ENCODE assay signal across 8 cellular contexts in genomic region chr17:57084802-57085447, GRCh38. TPM values are rescaled to one million over a fixed set of nuclear protein-coding genes. Genes with fewer than 3 reads are reported as not detected.
DNase-seq lines count a peak whose midpoint lies in the region; ATAC-seq, FAIRE-seq and TF ChIP-seq lines count a peak whose summit lies in the region.

AKAP1 (plus strand) TSS chr17:57085246; CDS start chr17:57105465, 20,219 bp downstream.

- peak within 1 kb of the TSS; percentile 15 for H4K91ac ChIP-seq in H1 (replicated peaks; ENCODE audit: insufficient read length, low read length)

- intact Hi-C loops in Calu3 (cut with micrococcal nuclease; ENCODE audit: unreplicated experiment): no loop called here

- H3K27ac Mint-ChIP-seq in Calu3 (ENCODE audit: unreplicated experiment): peak within 1 kb of the TSS; percentile 86

- ATAC-seq in GM21390 (IDR thresholded peaks at IDR 0.05; ENCODE audit: unreplicated experiment): peak; percentile 81

- H3K36me3 ChIP-seq in H1 (ENCODE audit: control insufficient read depth in 2 of 4, insufficient read depth in 4 of 4, low read length in 3 of 4): no peaks in the 10 kb centered on the region; a peak in 1 of 8 replicates
- no peaks in the 10 kb centered on the region for H3K36me3 ChIP-seq in mesendoderm (ENCODE audit: control insufficient read depth, insufficient read depth, low read length)

- POLR2A ChIA-PET in H1 (lab: Charles Lee; ENCODE audit: partially characterized antibody): interaction anchor here (0.8 to 2.5 kb wide), 17 partner anchors 9 to 106 kb away, joined by 3 to 21 read pairs (median 4); no protein-coding TSS in a partner anchor

- peak within 1 kb of the TSS; percentile 86 to 88 for H3K4me2 ChIP-seq in H1 (ENCODE audit: insufficient read depth in 1 of 2, low read depth in 2 of 2, low read length in 2 of 2)
- peak within 1 kb of the TSS; percentile 89 for H3K4me2 ChIP-seq in mesendoderm (ENCODE audit: low read length)

- H3K4me3 ChIP-seq in H1 (ENCODE audit: extremely low read depth in 1 of 4, insufficient read depth in 2 of 4, low read depth in 3 of 4, low read length in 4 of 4) (peak within 1 kb of the TSS; percentile 68 to 86 (median 84)), mesendoderm (ENCODE audit: low read length) (peak within 1 kb of the TSS; percentile 92)

- peak; percentile 33 to 83 for TF ChIP-seq POLR2A in H1 (IDR thresholded peaks at IDR 0.05; ENCODE audit: control extremely low read depth in 1 of 2, low read depth in 2 of 2, low read length in 2 of 2)

- H3K4ac ChIP-seq in H1 (replicated peaks; ENCODE audit: insufficient read length, low read depth, low read length) (peak within 1 kb of the TSS; percentile 57), mesendoderm (ENCODE audit: low read depth, low read length) (peak within 1 kb of the TSS; percentile 22)

- H3K14ac ChIP-seq in H1 (ENCODE audit: insufficient read length): no peak within 1 kb of the TSS

- H3K4me1 ChIP-seq in H1 (replicated peaks in 1 of 4; ENCODE audit: control insufficient read depth in 3 of 4, insufficient read depth in 4 of 4, low read length in 3 of 4) (peaks cover 5 to 21% (median 15%) of the 10 kb centered on the region in 4 experiments; a peak in 6 of 7 replicates), mesendoderm (ENCODE audit: control insufficient read depth, low read depth, low read length) (peaks cover 7% of the 10 kb centered on the region)

- peaks cover 25% of the 10 kb centered on the region for H3K36me3 Mint-ChIP-seq in Calu3 (ENCODE audit: insufficient read depth, unreplicated experiment)

- H3K79me2 ChIP-seq in H1 (ENCODE audit: control insufficient read depth in 1 of 2, insufficient read depth in 2 of 2, low read length in 2 of 2) (peaks cover 29 to 44% of the 10 kb centered on the region in 2 experiments), mesendoderm (ENCODE audit: control insufficient read depth, insufficient read depth, low read length) (peaks cover 33% of the 10 kb centered on the region)

- no peaks in the 10 kb centered on the region for H3K9me3 ChIP-seq in H1 (ENCODE audit: insufficient read depth in 2 of 2, low read depth in 1 of 2, low read length in 1 of 2)

- H2BK15ac ChIP-seq in H1 (ENCODE audit: low read length) (no peak within 1 kb of the TSS), mesendoderm (replicated peaks; ENCODE audit: low read depth) (no peak within 1 kb of the TSS)

- H4K20me1 ChIP-seq in H1 (replicated peaks in 1 of 2; ENCODE audit: control insufficient read depth in 1 of 2, insufficient read depth in 2 of 2, low read length in 2 of 2): peaks cover 16 to 24% of the 10 kb centered on the region in 2 experiments

- DNase-seq in Calu3 (peak; percentile 95), HUDEP-2 (lab: John Stamatoyannopoulos, UW; ENCODE audit: unreplicated experiment in 76 of 76) (peak; percentile 24 to 96 (median 89)), NOMO-1 treated with dmso at 0.1 percent for 144 hours (lab: John Stamatoyannopoulos, UW; ENCODE audit: unreplicated experiment) (peak; percentile 94), H1 (ENCODE audit: low read depth in 1 of 2, low spot score in 2 of 2) (peak; percentile 80 to 95), mesendoderm (peak; percentile 97)
- DNase-seq in activated CD8-positive, alpha-beta memory T cell treated with anti-CD3 and anti-CD28 coated beads for 48 hours (ENCODE audit: low read depth in 2 of 3, low spot score in 2 of 3): peak; percentile 78 to 94 (median 83)
- peak; percentile 79 for DNase-seq in stimulated activated CD8-positive, alpha-beta memory T cell treated with anti-CD3 and anti-CD28 coated beads, Interleukin-15, amount 100 ng/mL, for 1 hour (ENCODE audit: low read depth)

- H2BK120ac ChIP-seq in H1 (replicated peaks; ENCODE audit: low read depth, low read length): no peak within 1 kb of the TSS
- H2BK120ac ChIP-seq in mesendoderm (ENCODE audit: low read depth, low read length): no peak within 1 kb of the TSS

- H2AFZ ChIP-seq in H1 (ENCODE audit: low read length): peak within 1 kb of the TSS; percentile 98

- peak within 1 kb of the TSS; percentile 50 for H3K56ac ChIP-seq in H1 (replicated peaks; ENCODE audit: insufficient read length, low read depth, low read length)
- H3K56ac ChIP-seq in mesendoderm (ENCODE audit: low read length): peak within 1 kb of the TSS; percentile 100

- H3K27ac ChIP-seq in H1 (ENCODE audit: low read depth, low read length) (peak within 1 kb of the TSS; percentile 92), mesendoderm (ENCODE audit: low read depth, low read length) (peak within 1 kb of the TSS; percentile 47)

- BruUV-seq in Calu3 (replicated peaks; lab: Mats Ljungman, UMichigan): no TSS peak

- H2BK5ac ChIP-seq in H1 (ENCODE audit: low read depth, low read length) (peak within 1 kb of the TSS; percentile 93), mesendoderm (ENCODE audit: low read length) (peak within 1 kb of the TSS; percentile 94)

- H3K79me1 ChIP-seq in H1 (ENCODE audit: low read depth, low read length) (peaks cover 4% of the 10 kb centered on the region; the same call in 1 of the 2 replicates), mesendoderm (ENCODE audit: low read length) (peaks cover 19% of the 10 kb centered on the region)

- H3K27me3 Mint-ChIP-seq in Calu3 (ENCODE audit: unreplicated experiment): no peaks in the 10 kb centered on the region

- no peak for TF ChIP-seq EP300 in H1 (IDR thresholded peaks at IDR 0.05; ENCODE audit: borderline replicate concordance in 1 of 2, low read depth in 2 of 2, low read length in 2 of 2)

- CTCF ChIA-PET in Calu3 (lab: Charles Lee) (interaction anchor here (0.5 kb wide), 1 partner anchor 175 kb away, joined by 3 read pairs; no protein-coding TSS in a partner anchor), H1 (lab: Charles Lee; ENCODE audit: partially characterized antibody) (interaction anchor here (0.6 to 3.1 kb wide), 13 partner anchors 11 to 206 kb away, joined by 3 to 10 read pairs (median 4); no protein-coding TSS in a partner anchor)

- no peak within 1 kb of the TSS for H2BK20ac ChIP-seq in H1 (ENCODE audit: low read length)

- no peak within 1 kb of the TSS for H3K23ac ChIP-seq in H1 (ENCODE audit: insufficient read length)
- peak within 1 kb of the TSS; percentile 29 for H3K23ac ChIP-seq in mesendoderm (ENCODE audit: low read length)

- H3K27me3 ChIP-seq in H1 (replicated peaks in 1 of 4; ENCODE audit: control insufficient read depth in 3 of 4, extremely low read depth in 1 of 4, insufficient read depth in 3 of 4, low read length in 3 of 4) (no peaks in the 10 kb centered on the region; a peak in 1 of 7 replicates), mesendoderm (ENCODE audit: insufficient read depth, low read length, poor library complexity) (no peaks in the 10 kb centered on the region)

- no peaks in the 10 kb centered on the region for H3K9me3 Mint-ChIP-seq in Calu3 (ENCODE audit: low read depth, unreplicated experiment)

- TF ChIP-seq RAD21 in H1 (IDR thresholded peaks at IDR 0.05 in 1 of 2, conservative IDR thresholded peaks at IDR 0.05 in 1 of 2; ENCODE audit: low read depth in 2 of 2, low read length in 2 of 2): peak; percentile 31 to 53; a peak in 3 of 4 replicates

- TF ChIP-seq CTCF in Calu3 (IDR thresholded peaks at IDR 0.05; ENCODE audit: unreplicated experiment) (no peak), H1 (IDR thresholded peaks at IDR 0.05; ENCODE audit: control extremely low read depth in 1 of 3, insufficient read depth in 1 of 3, low read depth in 1 of 3, low read length in 3 of 3) (peak; percentile 38 to 51 (median 43))

- no peak for FAIRE-seq in H1 (lab: Jason Lieb, UNC)

- H2AK5ac ChIP-seq in H1 (ENCODE audit: low read depth, low read length) (no peak within 1 kb of the TSS), mesendoderm (ENCODE audit: low read length) (no peak within 1 kb of the TSS)

- H4K5ac ChIP-seq in H1 (ENCODE audit: insufficient read length, low read depth, low read length) (peak within 1 kb of the TSS; percentile 96), mesendoderm (ENCODE audit: low read length) (peak within 1 kb of the TSS; percentile 33)

- H3K18ac ChIP-seq in H1 (ENCODE audit: extremely low read depth, low read length): peak within 1 kb of the TSS; percentile 97
- H3K18ac ChIP-seq in mesendoderm (ENCODE audit: low read length): peak within 1 kb of the TSS; percentile 62

- no peak within 1 kb of the TSS; the same call in 1 of the 2 replicates for H2BK12ac ChIP-seq in H1 (ENCODE audit: low read depth, low read length)

- 4% methylated on average over 19 of the region's 85 CpGs; no CpG with 5 or more reads in 1 of the 2 experiments for WGBS in H1 (ENCODE audit: extremely low coverage in 1 of 2, insufficient coverage in 1 of 2, insufficient read length in 1 of 2, insufficient replicate concordance in 2 of 2, low coverage in 1 of 2, low lambda C conversion rate in 2 of 2, missing lambda C conversion rate in 1 of 2), 2 experiments
- WGBS in mesendoderm (ENCODE audit: extremely low coverage, insufficient coverage, low lambda C conversion rate): no CpG with 5 or more reads among the region's 85 CpGs

- peak within 1 kb of the TSS; percentile 82 for H4K8ac ChIP-seq in H1 (ENCODE audit: extremely low read depth, insufficient read depth, low read length)
- no peak within 1 kb of the TSS for H4K8ac ChIP-seq in mesendoderm (ENCODE audit: low read depth, low read length)

- H3K9ac ChIP-seq in H1 (replicated peaks in 1 of 4; ENCODE audit: extremely low read depth in 1 of 4, low read depth in 3 of 4, low read length in 3 of 4): peak within 1 kb of the TSS; percentile 89 to 96 (median 94)
- peak within 1 kb of the TSS; percentile 99 for H3K9ac ChIP-seq in mesendoderm (ENCODE audit: low read length)

- H3K23me2 ChIP-seq in H1 (ENCODE audit: low read depth, low read length): peaks cover 11% of the 10 kb centered on the region

- H3K4me3 Mint-ChIP-seq in Calu3 (ENCODE audit: low read depth, unreplicated experiment): peak within 1 kb of the TSS; percentile 89

- H3K4me1 Mint-ChIP-seq in Calu3 (ENCODE audit: low read depth, unreplicated experiment): peaks cover 40% of the 10 kb centered on the region

TF ChIP-seq in H1, 55 proteins besides CTCF, POLR2A, EP300 and RAD21 (continues in another document):
- TF ChIP-seq RNF2 (IDR thresholded peaks at IDR 0.05; ENCODE audit: borderline replicate concordance, low read depth, low read length, missing control alignments, poor library complexity, severe bottlenecking): no peak

RNA-seq across cellular contexts. Expression of gene AKAP1, which starts in this region (rescaled TPM):
- total RNA-seq in Calu3 (2022): 41.4 and 48.4 TPM in 2 replicates
- total RNA-seq in H1 (2021; fragmentation: NEBNext Ultra II Directional; extraction: Animal tissue kit (Norgen Biotek cat#: 25700)): 110 and 120 TPM in 2 replicates
- 156 and 195 TPM in 2 replicates for polyA plus RNA-seq in H1 (2011; rRNA removed)
- 142 TPM for polyA plus RNA-seq in H1 (2011; cell fraction: cytosol; rRNA removed)
- 377 TPM for polyA plus RNA-seq in H1 (2011; cell fraction: nucleus; rRNA removed)
- polyA plus RNA-seq in H1 (2012, experiment 1 of 2): 83.6 to 102 TPM (median 91.8 TPM) in 4 replicates
- polyA plus RNA-seq in H1 (2012, experiment 2 of 2): 36.0 TPM
- 166 TPM for polyA plus RNA-seq in H1 (2013, experiment 1 of 2)
- 181 TPM for polyA plus RNA-seq in H1 (2013, experiment 2 of 2)
- polyA minus RNA-seq in H1 (2011; rRNA and poly(A)+ RNA removed): 331 and 335 TPM in 2 replicates
- 139 TPM for polyA minus RNA-seq in H1 (2011; cell fraction: cytosol; rRNA and poly(A)+ RNA removed)
- polyA minus RNA-seq in H1 (2011; cell fraction: nucleus; rRNA and poly(A)+ RNA removed): 80.5 TPM
- polyA plus RNA-seq in mesendoderm (2013, experiment 1 of 2): 32.9 TPM
- polyA plus RNA-seq in mesendoderm (2013, experiment 2 of 2): 34.0 TPM

Comparison
In these comparisons a context has a peak if more than half of its experiments do, and no peak if none do; other contexts are left out.
1. Peak in every context shown above with its lines: DNase-seq, ATAC-seq, H3K4me3 ChIP-seq and H3K27ac ChIP-seq.